1 cellular context compared by ENCODE assay signal in genomic region chr20:50855498-50856474, GRCh38.
A peak's percentile ranks its signal among the peaks of the same experiment; 100 is the strongest.
TF ChIP-seq lines count a peak whose summit lies in the region.

No MANE protein-coding gene starts in this region.

TF ChIP-seq in HepG2, 621 proteins besides CTCF, POLR2A, EP300 and RAD21 (continued from another document and continues in another):
- 0 out of 2 replicates have a peak, but pooled peaks have one; percentile 44 for TF ChIP-seq CREB3 (CRISPR knock-in tag; IDR thresholded peaks at IDR 0.05)
- no peak for TF ChIP-seq ISL2 (CRISPR knock-in tag; IDR thresholded peaks at IDR 0.05)
- no peak for TF ChIP-seq KMT2B (CRISPR knock-in tag; IDR thresholded peaks at IDR 0.05)
- TF ChIP-seq HNRNPK (IDR thresholded peaks at IDR 0.05; ENCODE audit: low read depth, low read length, poor library complexity, severe bottlenecking) = no peak
- peak; percentile 74; the same call in 1 of the 2 replicates for TF ChIP-seq MEF2D (CRISPR knock-in tag; IDR thresholded peaks at IDR 0.05)
- peak; percentile 39; the same call in 1 of the 2 replicates for TF ChIP-seq ZNF768 (CRISPR knock-in tag; IDR thresholded peaks at IDR 0.05)
- 0 out of 2 replicates have a peak, but pooled peaks have one; percentile 32 for TF ChIP-seq MAFG (CRISPR knock-in tag; IDR thresholded peaks at IDR 0.05)
- TF ChIP-seq ZNF343 (CRISPR knock-in tag; IDR thresholded peaks at IDR 0.05) = peak; percentile 61; the same call in 1 of the 2 replicates
- TF ChIP-seq ATF4 (CRISPR knock-in tag; IDR thresholded peaks at IDR 0.05) = no peak
- peak; percentile 70; the same call in 1 of the 2 replicates for TF ChIP-seq HMGXB3 (CRISPR knock-in tag; IDR thresholded peaks at IDR 0.05; ENCODE audit: borderline replicate concordance)
- no peak for TF ChIP-seq RBM22 (optimal IDR thresholded peaks at IDR 0.05; ENCODE audit: low read length)
- TF ChIP-seq RORA (CRISPR knock-in tag; IDR thresholded peaks at IDR 0.05) = no peak
- TF ChIP-seq ZMYM3 (CRISPR knock-in tag; IDR thresholded peaks at IDR 0.05) = peak; percentile 65
- no peak for TF ChIP-seq AHR (CRISPR knock-in tag; IDR thresholded peaks at IDR 0.05)
- no peak for TF ChIP-seq ZSCAN5A (CRISPR knock-in tag; IDR thresholded peaks at IDR 0.05; ENCODE audit: borderline replicate concordance)
- peak; percentile 46; the same call in 1 of the 2 replicates for TF ChIP-seq IKZF5 (CRISPR knock-in tag; IDR thresholded peaks at IDR 0.05)
- TF ChIP-seq ZNF263 (CRISPR knock-in tag; IDR thresholded peaks at IDR 0.05) = 0 out of 2 replicates have a peak, but pooled peaks have one; percentile 18
- TF ChIP-seq ZMAT5 (CRISPR knock-in tag; IDR thresholded peaks at IDR 0.05; ENCODE audit: borderline replicate concordance, low read depth) = no peak
- TF ChIP-seq NCOR1 (IDR thresholded peaks at IDR 0.05; ENCODE audit: borderline replicate concordance, low read length) = peak; percentile 51; the same call in 1 of the 2 replicates
- TF ChIP-seq BCL3 (CRISPR knock-in tag; IDR thresholded peaks at IDR 0.05) = 0 out of 2 replicates have a peak, but pooled peaks have one; percentile 24
- no peak for TF ChIP-seq U2AF2 (IDR thresholded peaks at IDR 0.05; ENCODE audit: low read depth, low read length)
- TF ChIP-seq ZNF33B (CRISPR knock-in tag; IDR thresholded peaks at IDR 0.05) = 0 out of 2 replicates have a peak, but pooled peaks have one; percentile 70
- no peak for TF ChIP-seq KAT7 (CRISPR knock-in tag; IDR thresholded peaks at IDR 0.05; ENCODE audit: borderline replicate concordance)
- TF ChIP-seq ZNF501 (CRISPR knock-in tag; IDR thresholded peaks at IDR 0.05) = peak; percentile 63; the same call in 1 of the 2 replicates
- TF ChIP-seq YEATS2 (CRISPR knock-in tag; IDR thresholded peaks at IDR 0.05; ENCODE audit: borderline replicate concordance) = peak; percentile 39; the same call in 1 of the 2 replicates
- TF ChIP-seq BCL6 (CRISPR knock-in tag; IDR thresholded peaks at IDR 0.05) = peak; percentile 84
- TF ChIP-seq ZSCAN9 (CRISPR knock-in tag; IDR thresholded peaks at IDR 0.05; ENCODE audit: borderline replicate concordance) = 0 out of 2 replicates have a peak, but pooled peaks have one; percentile 55
- no peak for TF ChIP-seq NRL (CRISPR knock-in tag; IDR thresholded peaks at IDR 0.05; ENCODE audit: borderline replicate concordance)
- peak; percentile 75 for TF ChIP-seq HMG20A (CRISPR knock-in tag; IDR thresholded peaks at IDR 0.05; ENCODE audit: borderline replicate concordance)
- peak; percentile 55; the same call in 1 of the 2 replicates for TF ChIP-seq ESRRA (CRISPR knock-in tag; IDR thresholded peaks at IDR 0.05; ENCODE audit: low read depth)
- TF ChIP-seq SOX6 (IDR thresholded peaks at IDR 0.05) = no peak
- TF ChIP-seq SOX6 (CRISPR knock-in tag; IDR thresholded peaks at IDR 0.05) = peak; percentile 46; the same call in 1 of the 2 replicates
- TF ChIP-seq REXO4 (CRISPR knock-in tag; IDR thresholded peaks at IDR 0.05; ENCODE audit: borderline replicate concordance) = no peak
- no peak for TF ChIP-seq ONECUT2 (CRISPR knock-in tag; IDR thresholded peaks at IDR 0.05)
- no peak for TF ChIP-seq ZNF138 (CRISPR knock-in tag; IDR thresholded peaks at IDR 0.05; ENCODE audit: low read depth)
- TF ChIP-seq PLRG1 (conservative IDR thresholded peaks at IDR 0.05) = no peak
- no peak for TF ChIP-seq XBP1 (CRISPR knock-in tag; IDR thresholded peaks at IDR 0.05)
- TF ChIP-seq ZNF687 (CRISPR knock-in tag; IDR thresholded peaks at IDR 0.05) = peak; percentile 64
- TF ChIP-seq RXRB (CRISPR knock-in tag; IDR thresholded peaks at IDR 0.05; ENCODE audit: borderline replicate concordance) = peak; percentile 49; the same call in 1 of the 2 replicates
- no peak for TF ChIP-seq ZNF878 (CRISPR knock-in tag; IDR thresholded peaks at IDR 0.05)
- TF ChIP-seq ZBED4 (CRISPR knock-in tag; IDR thresholded peaks at IDR 0.05; ENCODE audit: borderline replicate concordance) = 0 out of 2 replicates have a peak, but pooled peaks have one; percentile 54
- TF ChIP-seq SKI (IDR thresholded peaks at IDR 0.05; ENCODE audit: partially characterized antibody) = peak; percentile 83
- TF ChIP-seq ZSCAN25 (CRISPR knock-in tag; IDR thresholded peaks at IDR 0.05) = 0 out of 2 replicates have a peak, but pooled peaks have one; percentile 54
- TF ChIP-seq ZNF83 (CRISPR knock-in tag; IDR thresholded peaks at IDR 0.05; ENCODE audit: borderline replicate concordance) = no peak
- 0 out of 2 replicates have a peak, but pooled peaks have one; percentile 60 for TF ChIP-seq ZNF510 (CRISPR knock-in tag; IDR thresholded peaks at IDR 0.05; ENCODE audit: low read depth)
- TF ChIP-seq CREB1 (IDR thresholded peaks at IDR 0.05) = 0 out of 2 replicates have a peak, but pooled peaks have one; percentile 15
- TF ChIP-seq CREB1 (CRISPR knock-in tag; IDR thresholded peaks at IDR 0.05) = no peak
- TF ChIP-seq ZNF260 (CRISPR knock-in tag; IDR thresholded peaks at IDR 0.05; ENCODE audit: borderline replicate concordance, low read depth) = no peak
